1 cellular context compared by ENCODE assay signal in genomic region chr12:111753144-111753881, GRCh38.
TF ChIP-seq lines count a peak whose summit lies in the region.

No MANE protein-coding gene starts in this region.

TF ChIP-seq in HepG2, 621 proteins besides CTCF, POLR2A, EP300 and RAD21 (continued from another document and continues in another):
- TF ChIP-seq ZHX1 (CRISPR knock-in tag; IDR thresholded peaks at IDR 0.05; ENCODE audit: low read depth) (0 out of 2 replicates have a peak, but pooled peaks have one; percentile 59), NCOA2 (CRISPR knock-in tag; IDR thresholded peaks at IDR 0.05) (peak; percentile 37; the same call in 1 of the 2 replicates), ZNF609 (CRISPR knock-in tag; IDR thresholded peaks at IDR 0.05; ENCODE audit: borderline replicate concordance) (no peak), YEATS2 (CRISPR knock-in tag; IDR thresholded peaks at IDR 0.05; ENCODE audit: borderline replicate concordance) (no peak), ERF (CRISPR knock-in tag; IDR thresholded peaks at IDR 0.05) (0 out of 2 replicates have a peak, but pooled peaks have one; percentile 43), RBAK (CRISPR knock-in tag; IDR thresholded peaks at IDR 0.05) (no peak), ZNF280D (CRISPR knock-in tag; IDR thresholded peaks at IDR 0.05) (no peak), TSC22D2 (CRISPR knock-in tag; IDR thresholded peaks at IDR 0.05; ENCODE audit: borderline replicate concordance) (no peak), MAZ (IDR thresholded peaks at IDR 0.05; ENCODE audit: borderline replicate concordance, low read depth, low read length) (no peak), MAZ (CRISPR knock-in tag; IDR thresholded peaks at IDR 0.05; ENCODE audit: low read depth) (no peak), CERS6 (CRISPR knock-in tag; IDR thresholded peaks at IDR 0.05) (no peak), ZNF331 (CRISPR knock-in tag; IDR thresholded peaks at IDR 0.05) (0 out of 2 replicates have a peak, but pooled peaks have one; percentile 27), ZNF770 (CRISPR knock-in tag; IDR thresholded peaks at IDR 0.05) (0 out of 2 replicates have a peak, but pooled peaks have one; percentile 26), ZFP82 (CRISPR knock-in tag; IDR thresholded peaks at IDR 0.05; ENCODE audit: borderline replicate concordance) (no peak), PRDM15 (CRISPR knock-in tag; IDR thresholded peaks at IDR 0.05) (no peak), SMC3 (IDR thresholded peaks at IDR 0.05; ENCODE audit: low read length) (peak; percentile 75; the same call in 1 of the 2 replicates), ZNF7 (CRISPR knock-in tag; IDR thresholded peaks at IDR 0.05) (no peak), SKIL (CRISPR knock-in tag; IDR thresholded peaks at IDR 0.05; ENCODE audit: borderline replicate concordance) (no peak), ZNF780A (CRISPR knock-in tag; IDR thresholded peaks at IDR 0.05) (no peak), ZFYVE20 (CRISPR knock-in tag; IDR thresholded peaks at IDR 0.05; ENCODE audit: borderline replicate concordance, low read depth) (no peak), ZFP36 (IDR thresholded peaks at IDR 0.05; ENCODE audit: borderline replicate concordance, low read depth, low read length, partially characterized antibody) (no peak), ZNF138 (CRISPR knock-in tag; IDR thresholded peaks at IDR 0.05; ENCODE audit: low read depth) (no peak), NR3C1 (CRISPR knock-in tag; IDR thresholded peaks at IDR 0.05) (no peak), ZNF432 (CRISPR knock-in tag; IDR thresholded peaks at IDR 0.05; ENCODE audit: borderline replicate concordance) (no peak), ZBTB10 (CRISPR knock-in tag; IDR thresholded peaks at IDR 0.05; ENCODE audit: borderline replicate concordance) (no peak), JDP2 (CRISPR knock-in tag; IDR thresholded peaks at IDR 0.05; ENCODE audit: borderline replicate concordance) (no peak), RXRA (CRISPR knock-in tag; IDR thresholded peaks at IDR 0.05) (peak; percentile 41; the same call in 1 of the 2 replicates), MED1 (CRISPR knock-in tag; IDR thresholded peaks at IDR 0.05) (no peak), HOXA9 (CRISPR knock-in tag; IDR thresholded peaks at IDR 0.05; ENCODE audit: borderline replicate concordance) (no peak), RBM22 (optimal IDR thresholded peaks at IDR 0.05; ENCODE audit: low read length) (no peak), ZFP36L2 (CRISPR knock-in tag; IDR thresholded peaks at IDR 0.05) (no peak), CAMTA2 (CRISPR knock-in tag; IDR thresholded peaks at IDR 0.05; ENCODE audit: borderline replicate concordance) (no peak), TOPORS (CRISPR knock-in tag; IDR thresholded peaks at IDR 0.05) (no peak), ZNF598 (CRISPR knock-in tag; IDR thresholded peaks at IDR 0.05; ENCODE audit: borderline replicate concordance) (peak; percentile 48; the same call in 1 of the 2 replicates), ZSCAN21 (CRISPR knock-in tag; IDR thresholded peaks at IDR 0.05; ENCODE audit: borderline replicate concordance) (no peak; the same call in 1 of the 2 replicates), GTF3A (CRISPR knock-in tag; conservative IDR thresholded peaks at IDR 0.05) (no peak)
